ENCODE assay signal across 13 cellular contexts in the genomic region with DNA sequence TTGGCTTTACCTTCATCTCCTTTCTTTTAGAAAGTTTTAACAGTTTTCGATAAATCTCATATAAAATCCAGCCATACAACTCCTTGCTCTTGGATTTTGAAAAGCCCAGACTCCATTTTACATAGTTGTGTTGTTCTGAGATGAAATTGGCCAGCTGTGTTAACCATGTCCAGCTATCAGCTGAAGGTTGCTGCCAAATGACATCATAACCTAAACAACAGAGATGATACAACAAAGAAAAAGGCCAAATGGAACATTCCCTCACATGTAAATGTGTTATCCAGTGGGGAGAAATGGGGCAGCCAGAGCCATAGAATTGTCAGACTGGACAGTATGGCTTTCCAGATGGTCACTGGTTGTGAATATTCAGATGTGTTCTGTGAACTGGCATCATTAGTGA. TPM values are rescaled to one million over a fixed set of nuclear protein-coding genes. Genes with fewer than 3 reads are reported as not detected.
DNase-seq lines count a peak whose midpoint lies in the region; ATAC-seq and TF ChIP-seq lines count a peak whose summit lies in the region.
"Had no signal": no experiment of that assay in that cellular context is flagged by ENCODE, and none has a peak within 500 bp of the region (broad histone marks: within the 10 kb centered on the region; RNA-seq: fewer than 3 reads in every experiment).

No MANE protein-coding gene starts in this region.

- TF ChIP-seq CTCF in HEK293 (tag by site-specific recombination; IDR thresholded peaks at IDR 0.05), result no peak
- no peak for TF ChIP-seq CTCF in left ventricle myocardium inferior (IDR thresholded peaks at IDR 0.05; ENCODE audit: borderline replicate concordance)

- POLR2A ChIA-PET in HEK293 (lab: Yijun Ruan, JAX), result no interaction called here

- H3K27me3 ChIP-seq in left ventricle myocardium inferior (ENCODE audit: low read depth), result no peaks in the 10 kb centered on the region

- intact Hi-C loops in left ventricle myocardium inferior (cut with micrococcal nuclease), result loop anchor here (10.0 kb wide), 1 partner anchor 408 kb away; no protein-coding TSS in a partner anchor

- CTCF ChIA-PET in HEK293 (lab: Yijun Ruan, JAX), result interaction anchor here (0.9 kb wide), 1 partner anchor 209 kb away, joined by 4 read pairs; no protein-coding TSS in a partner anchor

- H3K27ac ChIP-seq in HEK293 (ENCODE audit: extremely low read depth, low read depth, low read length) (no peak overlapping the region), caudate nucleus (ENCODE audit: low read depth, low read length) (peak overlapping the region; percentile 69), left ventricle myocardium inferior (replicated peaks) (peak overlapping the region; percentile 66)
- H3K27ac ChIP-seq: prostate gland had no signal

- no peak overlapping the region for H3K4me3 ChIP-seq in HEK293 (ENCODE audit: low read depth, low read length)
- H3K4me3 ChIP-seq in left ventricle myocardium inferior, result no peak overlapping the region
- H3K4me3 ChIP-seq in skeletal muscle cell (ENCODE audit: low read depth, low read length), result no peak overlapping the region
- H3K4me3 ChIP-seq: prostate gland had no signal

- H3K36me3 ChIP-seq in HEK293 (ENCODE audit: control insufficient read depth in 2 of 2, insufficient read depth in 1 of 2, low read length in 2 of 2) (peaks cover 0 to 18% of the 10 kb centered on the region in 2 experiments; a peak in 1 of 3 replicates), left ventricle myocardium inferior (no peaks in the 10 kb centered on the region)
- H3K36me3 ChIP-seq: prostate gland had no signal

- no peaks in the 10 kb centered on the region for H3K9me3 ChIP-seq in HEK293 (ENCODE audit: control insufficient read depth, insufficient read depth, low read depth, low read length)
- H3K9me3 ChIP-seq in left ventricle myocardium inferior (replicated peaks), result no peaks in the 10 kb centered on the region
- H3K9me3 ChIP-seq: prostate gland had no signal

- ATAC-seq in GM18861 (IDR thresholded peaks at IDR 0.05; ENCODE audit: unreplicated experiment) (no peak), GM19395 (IDR thresholded peaks at IDR 0.05; ENCODE audit: unreplicated experiment) (no peak)
- ATAC-seq: naive thymus-derived CD4-positive, alpha-beta T cell had no signal

- H3K4me1 ChIP-seq in HEK293 (ENCODE audit: control insufficient read depth, insufficient read depth, low read length) (no peaks in the 10 kb centered on the region), left ventricle myocardium inferior (peaks cover 15% of the 10 kb centered on the region)
- H3K4me1 ChIP-seq: prostate gland had no signal

- DNase-seq in caudate nucleus (lab: John Stamatoyannopoulos, UW), result no peak
- no peak for DNase-seq in left ventricle myocardium inferior
- peak; percentile 43 for DNase-seq in skeletal muscle cell (ENCODE audit: low read depth)
- DNase-seq in NCI-H69 (lab: John Stamatoyannopoulos, UW), result no peak
- DNase-seq in kidney tubule cell (ENCODE audit: low spot score), result no peak
- DNase-seq: activated B cell treated with CpG ODN at 0.5 μM for 24 hours; amniotic stem cell; naive thymus-derived CD4-positive, alpha-beta T cell; NCI-H1105 treated with DMSO at 0.1 percent for 48 hours had no signal

TF ChIP-seq in HEK293, 187 proteins besides CTCF, POLR2A, EP300 and RAD21 (continues in another document):
- TF ChIP-seq, protein P1, sequence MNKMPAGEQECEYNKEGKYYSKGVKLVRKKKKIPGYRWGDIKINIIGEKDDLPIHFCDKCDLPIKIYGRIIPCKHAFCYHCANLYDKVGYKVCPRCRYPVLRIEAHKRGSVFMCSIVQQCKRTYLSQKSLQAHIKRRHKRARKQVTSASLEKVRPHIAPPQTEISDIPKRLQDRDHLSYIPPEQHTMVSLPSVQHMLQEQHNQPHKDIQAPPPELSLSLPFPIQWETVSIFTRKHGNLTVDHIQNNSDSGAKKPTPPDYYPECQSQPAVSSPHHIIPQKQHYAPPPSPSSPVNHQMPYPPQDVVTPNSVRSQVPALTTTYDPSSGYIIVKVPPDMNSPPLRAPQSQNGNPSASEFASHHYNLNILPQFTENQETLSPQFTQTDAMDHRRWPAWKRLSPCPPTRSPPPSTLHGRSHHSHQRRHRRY (tag by site-specific recombination; IDR thresholded peaks at IDR 0.05), result no peak
- TF ChIP-seq ZNF426 (tag by site-specific recombination; IDR thresholded peaks at IDR 0.05) (no peak), ZNF133 (tag by site-specific recombination; IDR thresholded peaks at IDR 0.05) (peak; percentile 58), PRDM10 (tag by site-specific recombination; IDR thresholded peaks at IDR 0.05) (peak; percentile 28; the same call in 1 of the 2 replicates)
- TF ChIP-seq, protein P2, sequence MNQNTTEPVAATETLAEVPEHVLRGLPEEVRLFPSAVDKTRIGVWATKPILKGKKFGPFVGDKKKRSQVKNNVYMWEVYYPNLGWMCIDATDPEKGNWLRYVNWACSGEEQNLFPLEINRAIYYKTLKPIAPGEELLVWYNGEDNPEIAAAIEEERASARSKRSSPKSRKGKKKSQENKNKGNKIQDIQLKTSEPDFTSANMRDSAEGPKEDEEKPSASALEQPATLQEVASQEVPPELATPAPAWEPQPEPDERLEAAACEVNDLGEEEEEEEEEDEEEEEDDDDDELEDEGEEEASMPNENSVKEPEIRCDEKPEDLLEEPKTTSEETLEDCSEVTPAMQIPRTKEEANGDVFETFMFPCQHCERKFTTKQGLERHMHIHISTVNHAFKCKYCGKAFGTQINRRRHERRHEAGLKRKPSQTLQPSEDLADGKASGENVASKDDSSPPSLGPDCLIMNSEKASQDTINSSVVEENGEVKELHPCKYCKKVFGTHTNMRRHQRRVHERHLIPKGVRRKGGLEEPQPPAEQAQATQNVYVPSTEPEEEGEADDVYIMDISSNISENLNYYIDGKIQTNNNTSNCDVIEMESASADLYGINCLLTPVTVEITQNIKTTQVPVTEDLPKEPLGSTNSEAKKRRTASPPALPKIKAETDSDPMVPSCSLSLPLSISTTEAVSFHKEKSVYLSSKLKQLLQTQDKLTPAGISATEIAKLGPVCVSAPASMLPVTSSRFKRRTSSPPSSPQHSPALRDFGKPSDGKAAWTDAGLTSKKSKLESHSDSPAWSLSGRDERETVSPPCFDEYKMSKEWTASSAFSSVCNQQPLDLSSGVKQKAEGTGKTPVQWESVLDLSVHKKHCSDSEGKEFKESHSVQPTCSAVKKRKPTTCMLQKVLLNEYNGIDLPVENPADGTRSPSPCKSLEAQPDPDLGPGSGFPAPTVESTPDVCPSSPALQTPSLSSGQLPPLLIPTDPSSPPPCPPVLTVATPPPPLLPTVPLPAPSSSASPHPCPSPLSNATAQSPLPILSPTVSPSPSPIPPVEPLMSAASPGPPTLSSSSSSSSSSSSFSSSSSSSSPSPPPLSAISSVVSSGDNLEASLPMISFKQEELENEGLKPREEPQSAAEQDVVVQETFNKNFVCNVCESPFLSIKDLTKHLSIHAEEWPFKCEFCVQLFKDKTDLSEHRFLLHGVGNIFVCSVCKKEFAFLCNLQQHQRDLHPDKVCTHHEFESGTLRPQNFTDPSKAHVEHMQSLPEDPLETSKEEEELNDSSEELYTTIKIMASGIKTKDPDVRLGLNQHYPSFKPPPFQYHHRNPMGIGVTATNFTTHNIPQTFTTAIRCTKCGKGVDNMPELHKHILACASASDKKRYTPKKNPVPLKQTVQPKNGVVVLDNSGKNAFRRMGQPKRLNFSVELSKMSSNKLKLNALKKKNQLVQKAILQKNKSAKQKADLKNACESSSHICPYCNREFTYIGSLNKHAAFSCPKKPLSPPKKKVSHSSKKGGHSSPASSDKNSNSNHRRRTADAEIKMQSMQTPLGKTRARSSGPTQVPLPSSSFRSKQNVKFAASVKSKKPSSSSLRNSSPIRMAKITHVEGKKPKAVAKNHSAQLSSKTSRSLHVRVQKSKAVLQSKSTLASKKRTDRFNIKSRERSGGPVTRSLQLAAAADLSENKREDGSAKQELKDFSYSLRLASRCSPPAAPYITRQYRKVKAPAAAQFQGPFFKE (tag by site-specific recombination; IDR thresholded peaks at IDR 0.05; ENCODE audit: borderline replicate concordance), result no peak
- TF ChIP-seq, protein P3, sequence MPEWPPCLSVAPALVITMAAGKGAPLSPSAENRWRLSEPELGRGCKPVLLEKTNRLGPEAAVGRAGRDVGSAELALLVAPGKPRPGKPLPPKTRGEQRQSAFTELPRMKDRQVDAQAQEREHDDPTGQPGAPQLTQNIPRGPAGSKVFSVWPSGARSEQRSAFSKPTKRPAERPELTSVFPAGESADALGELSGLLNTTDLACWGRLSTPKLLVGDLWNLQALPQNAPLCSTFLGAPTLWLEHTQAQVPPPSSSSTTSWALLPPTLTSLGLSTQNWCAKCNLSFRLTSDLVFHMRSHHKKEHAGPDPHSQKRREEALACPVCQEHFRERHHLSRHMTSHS (tag by site-specific recombination; IDR thresholded peaks at IDR 0.05), result no peak

RNA-seq across cellular contexts. Expression of gene CYB561, which starts 43.3 kb away (rescaled TPM):
- total RNA-seq in left ventricle myocardium inferior, result 9.0 TPM
